ENCODE assay signal across 8 cellular contexts in the genomic region with DNA sequence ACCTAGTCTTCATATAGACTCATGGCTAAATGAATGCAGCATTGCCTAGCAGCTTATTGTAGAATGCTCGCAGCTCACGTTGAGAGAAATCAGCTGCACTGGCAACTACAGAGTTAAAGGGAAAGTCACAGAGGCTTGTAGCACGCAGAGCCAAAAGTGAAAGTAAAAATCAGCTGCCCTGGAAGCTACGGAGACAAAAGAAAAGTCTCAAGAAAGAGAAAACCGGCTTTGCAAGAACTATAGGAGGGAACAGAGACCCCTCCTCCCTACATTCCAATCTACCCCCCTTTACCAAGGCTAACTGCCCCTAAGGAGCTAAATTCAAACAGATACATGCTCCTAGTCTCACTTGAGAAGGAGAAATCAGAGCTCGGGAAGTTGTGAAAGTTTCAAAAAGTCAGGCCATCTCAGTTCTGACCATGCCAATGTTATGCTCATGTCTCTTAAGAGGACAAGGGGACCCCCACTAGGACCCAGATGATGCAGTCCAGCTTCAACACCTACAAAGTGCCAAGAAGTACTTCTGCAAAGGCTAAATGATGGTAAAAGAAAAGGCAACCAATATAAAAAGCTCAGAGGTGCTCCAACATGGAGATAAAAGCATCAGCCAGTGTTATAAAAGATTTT.
A peak's percentile ranks its signal among the peaks of the same experiment; 100 is the strongest.
DNase-seq lines count a peak whose midpoint lies in the region; ATAC-seq and TF ChIP-seq lines count a peak whose summit lies in the region.

No MANE protein-coding gene starts in this region.

- H3K4me3 ChIP-seq in right atrium auricular region (no peak overlapping the region), suprapubic skin (peak overlapping the region; percentile 48)

- no peak overlapping the region for H3K27ac ChIP-seq in right atrium auricular region
- H3K27ac ChIP-seq in suprapubic skin = peak overlapping the region; percentile 51

- no peak for TF ChIP-seq EP300 in suprapubic skin (IDR thresholded peaks at IDR 0.05)

- TF ChIP-seq POLR2A in suprapubic skin (IDR thresholded peaks at IDR 0.05) = no peak

- peak; percentile 78 for ATAC-seq in Right ventricle myocardium superior (ENCODE audit: poor library complexity)

- TF ChIP-seq CTCF in right atrium auricular region (IDR thresholded peaks at IDR 0.05) = no peak
- TF ChIP-seq CTCF in suprapubic skin (IDR thresholded peaks at IDR 0.05) = no peak

- no CpG with 5 or more reads among the region's 6 CpGs for WGBS in suprapubic skin

- DNase-seq in Right ventricle myocardium superior (no peak), right atrium auricular region (ENCODE audit: low spot score) (no peak), NCI-H460 (ENCODE audit: extremely low read depth, low read depth) (peak; percentile 14), fibroblast of gingiva (ENCODE audit: low read depth) (peak; percentile 0), suprapubic skin (ENCODE audit: low spot score in 2 of 2) (no peak), GDM1 (lab: John Stamatoyannopoulos, UW) (no peak), iPS-NIHi7 (ENCODE audit: extremely low spot score) (no peak), SHP77 (lab: John Stamatoyannopoulos, UW) (no peak)

- H3K9me3 ChIP-seq in right atrium auricular region = no peaks in the 10 kb centered on the region
- H3K9me3 ChIP-seq in suprapubic skin = no peaks in the 10 kb centered on the region

- H3K27me3 ChIP-seq in right atrium auricular region = no peaks in the 10 kb centered on the region
- H3K27me3 ChIP-seq in suprapubic skin = no peaks in the 10 kb centered on the region

- H3K36me3 ChIP-seq in right atrium auricular region (no peaks in the 10 kb centered on the region), suprapubic skin (no peaks in the 10 kb centered on the region)

- H3K4me1 ChIP-seq in right atrium auricular region = no peaks in the 10 kb centered on the region
- H3K4me1 ChIP-seq in suprapubic skin = peaks cover 9% of the 10 kb centered on the region

- intact Hi-C loops in Right ventricle myocardium superior (cut with DNase I) = no loop called here

Comparison
In these comparisons a context has a peak if more than half of its experiments do, and no peak if none do; other contexts are left out.
1. DNase-seq: peak in NCI-H460 (single experiment) and fibroblast of gingiva (single experiment); none in Right ventricle myocardium superior (single experiment), right atrium auricular region (single experiment), suprapubic skin (0 of 2), GDM1 (single experiment), iPS-NIHi7 (single experiment) and SHP77 (0 of 2).